In the genomic region with DNA sequence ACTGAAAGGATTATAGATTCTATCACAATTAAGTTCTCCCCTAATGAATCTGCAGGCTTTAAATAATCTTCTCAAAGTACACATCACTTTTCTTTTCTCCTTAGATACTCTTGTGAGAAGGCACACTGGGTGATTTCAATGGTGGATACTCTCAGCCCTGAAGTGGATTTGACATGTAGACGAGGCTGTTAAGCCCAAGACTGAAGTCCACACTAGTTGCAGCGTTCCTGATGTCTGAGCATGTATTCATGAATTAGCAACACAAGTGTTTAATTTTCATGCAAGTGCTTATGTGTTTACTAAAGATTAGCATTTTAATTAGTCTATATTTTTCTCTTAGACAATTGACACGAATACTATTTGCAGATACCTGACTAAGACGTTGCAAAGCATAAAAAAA, we compare ENCODE assay signal across 21 cellular contexts.
A peak's percentile ranks its signal among the peaks of the same experiment; 100 is the strongest.
DNase-seq lines count a peak whose midpoint lies in the region; ATAC-seq, FAIRE-seq and TF ChIP-seq lines count a peak whose summit lies in the region.
"Had no signal": no experiment of that assay in that cellular context is flagged by ENCODE, and none has a peak within 500 bp of the region (broad histone marks: within the 10 kb centered on the region; RNA-seq: fewer than 3 reads in every experiment).

No MANE protein-coding gene starts in this region.

- H2BK15ac ChIP-seq in H9 (ENCODE audit: low read depth, low read length) (no peak overlapping the region), H1 (ENCODE audit: low read length) (no peak overlapping the region)

- H2BK5ac ChIP-seq in H9 (ENCODE audit: insufficient read length, low read length): no peak overlapping the region
- no peak overlapping the region for H2BK5ac ChIP-seq in H1 (ENCODE audit: low read depth, low read length)

- CTCF ChIA-PET in H1 (lab: Charles Lee; ENCODE audit: partially characterized antibody): no interaction called here

- H2BK12ac ChIP-seq in H9 (ENCODE audit: insufficient read length, low read depth, low read length) (no peak overlapping the region), H1 (ENCODE audit: low read depth, low read length) (no peak overlapping the region)

- H2BK120ac ChIP-seq in H9 (ENCODE audit: low read depth, low read length, poor library complexity, severe bottlenecking): no peak overlapping the region
- H2BK120ac ChIP-seq in H1 (replicated peaks; ENCODE audit: low read depth, low read length): no peak overlapping the region

- POLR2A ChIA-PET in H1 (lab: Charles Lee; ENCODE audit: partially characterized antibody): no interaction called here

- H3K4me3 Mint-ChIP-seq in H9: no peak overlapping the region
- H3K4me3 Mint-ChIP-seq: CD4-positive, alpha-beta T cell had no signal

- peaks cover 4 to 18% (median 4%) of the 10 kb centered on the region in 3 experiments; a peak in 6 of 7 replicates for H3K36me3 Mint-ChIP-seq in H9 (ENCODE audit: insufficient read depth in 1 of 3, low read depth in 3 of 3)

- H3K14ac ChIP-seq in H9 (ENCODE audit: insufficient read depth, low read length) (no peak overlapping the region), H1 (ENCODE audit: insufficient read length) (no peak overlapping the region)

- no peaks in the 10 kb centered on the region for H4K20me1 ChIP-seq in H9 (ENCODE audit: control insufficient read depth, insufficient read depth, insufficient read length)
- H4K20me1 ChIP-seq in H1 (replicated peaks in 1 of 2; ENCODE audit: control insufficient read depth in 1 of 2, insufficient read depth in 2 of 2, low read length in 2 of 2): no peaks in the 10 kb centered on the region

- no peak for TF ChIP-seq RAD21 in H1 (IDR thresholded peaks at IDR 0.05 in 1 of 2, conservative IDR thresholded peaks at IDR 0.05 in 1 of 2; ENCODE audit: low read depth in 2 of 2, low read length in 2 of 2)

- H3K9ac ChIP-seq in H9 (ENCODE audit: extremely low read depth, insufficient read length, low read length): no peak overlapping the region
- no peak overlapping the region for H3K9ac ChIP-seq in HUES6 (ENCODE audit: low read length)
- H3K9ac ChIP-seq in H1 (replicated peaks in 1 of 4; ENCODE audit: extremely low read depth in 1 of 4, low read depth in 3 of 4, low read length in 3 of 4): no peak overlapping the region
- H3K9ac ChIP-seq in iPS-18a (ENCODE audit: low read length): no peak overlapping the region
- H3K9ac ChIP-seq: GM23248 had no signal

- DNase-seq in H9: no peak
- peak in 1 of 2 experiments; percentile 15 for DNase-seq in H1 (ENCODE audit: low read depth in 1 of 2, low spot score in 2 of 2)
- no peak for DNase-seq in NCI-H2227 treated with DMSO at 0.1 percent for 48 hours (lab: John Stamatoyannopoulos, UW)
- no peak for DNase-seq in breast epithelium (ENCODE audit: low spot score in 2 of 2)
- DNase-seq: AML-193; Caco-2; CD4-positive, alpha-beta T cell; GM23248; HCEC 1CT; IMR-90 had no signal

- H3T11ph ChIP-seq in H9 (ENCODE audit: low read length): no peak overlapping the region

- H3K9me3 Mint-ChIP-seq in H9: peaks cover 2 to 7% of the 10 kb centered on the region in 2 experiments; a peak in 4 of 5 replicates

- H3K36me3 ChIP-seq in HUES6 (ENCODE audit: control insufficient read depth, insufficient read depth, low read length) (no peaks in the 10 kb centered on the region), H1 (ENCODE audit: control insufficient read depth in 2 of 4, insufficient read depth in 4 of 4, low read length in 3 of 4) (no peaks in the 10 kb centered on the region), iPS-18a (ENCODE audit: control insufficient read depth, low read depth, low read length) (no peaks in the 10 kb centered on the region), breast epithelium (no peaks in the 10 kb centered on the region)

- H2AK5ac ChIP-seq in H9 (ENCODE audit: insufficient read length, low read length) (no peak overlapping the region), H1 (ENCODE audit: low read depth, low read length) (no peak overlapping the region)

- H3K27me3 ChIP-seq in H9 (ENCODE audit: insufficient read depth, low read length) (no peaks in the 10 kb centered on the region), HUES6 (ENCODE audit: control insufficient read depth, insufficient read depth, low read length) (no peaks in the 10 kb centered on the region), H1 (replicated peaks in 1 of 4; ENCODE audit: control insufficient read depth in 3 of 4, extremely low read depth in 1 of 4, insufficient read depth in 3 of 4, low read length in 3 of 4) (no peaks in the 10 kb centered on the region), iPS-18a (ENCODE audit: control insufficient read depth, insufficient read depth, low read length) (no peaks in the 10 kb centered on the region), breast epithelium (no peaks in the 10 kb centered on the region)

- no peaks in the 10 kb centered on the region for H3K23me2 ChIP-seq in H9 (ENCODE audit: insufficient read length, low read depth, low read length, poor library complexity, severe bottlenecking)
- H3K23me2 ChIP-seq in H1 (ENCODE audit: low read depth, low read length): no peaks in the 10 kb centered on the region; the same call in 1 of the 2 replicates

- intact Hi-C loops in breast epithelium (cut with DNase I; ENCODE audit: low total_unique reads): no loop called here

- no peak overlapping the region for H3K4ac ChIP-seq in H9 (ENCODE audit: low read depth, low read length)
- no peak overlapping the region for H3K4ac ChIP-seq in H1 (replicated peaks; ENCODE audit: insufficient read length, low read depth, low read length)

- H2AFZ ChIP-seq in H9 (ENCODE audit: low read length) (no peak overlapping the region), H1 (ENCODE audit: low read length) (no peak overlapping the region)
- H2AFZ ChIP-seq: GM23248 had no signal

- no peak overlapping the region for H3K27ac ChIP-seq in H9 (ENCODE audit: insufficient read length, low read depth, low read length)
- peak overlapping the region; percentile 43; the same call in 1 of the 2 replicates for H3K27ac ChIP-seq in HUES6 (ENCODE audit: low read depth, low read length)
- H3K27ac ChIP-seq in H1 (ENCODE audit: low read depth, low read length): no peak overlapping the region
- H3K27ac ChIP-seq in iPS-18a (ENCODE audit: low read length): no peak overlapping the region
- H3K27ac ChIP-seq in breast epithelium: no peak overlapping the region
- H3K27ac ChIP-seq: C4-2B, GM23248 had no signal

- H3K56ac ChIP-seq in H9 (ENCODE audit: insufficient read length, low read depth, low read length): no peak overlapping the region
- no peak overlapping the region for H3K56ac ChIP-seq in H1 (replicated peaks; ENCODE audit: insufficient read length, low read depth, low read length)

- H2BK20ac ChIP-seq in H9 (ENCODE audit: low read depth, low read length, poor library complexity, severe bottlenecking) (no peak overlapping the region), H1 (ENCODE audit: low read length) (no peak overlapping the region)

- no peak for TF ChIP-seq EP300 in H1 (IDR thresholded peaks at IDR 0.05; ENCODE audit: borderline replicate concordance in 1 of 2, low read depth in 2 of 2, low read length in 2 of 2)

- TF ChIP-seq CTCF in H9 (conservative IDR thresholded peaks at IDR 0.05) (no peak), H1 (IDR thresholded peaks at IDR 0.05; ENCODE audit: control extremely low read depth in 1 of 3, insufficient read depth in 1 of 3, low read depth in 1 of 3, low read length in 3 of 3) (no peak), breast epithelium (IDR thresholded peaks at IDR 0.05) (no peak)

- peaks cover 45 to 47% of the 10 kb centered on the region in 2 experiments for H3K4me1 Mint-ChIP-seq in H9

- H3K4me2 ChIP-seq in H9 (ENCODE audit: insufficient read depth, insufficient read length, low read length) (peak overlapping the region; percentile 59), H1 (ENCODE audit: insufficient read depth in 1 of 2, low read depth in 2 of 2, low read length in 2 of 2) (peak overlapping the region; percentile 35 to 41; a peak in 2 of 4 replicates)

- no CpG with 5 or more reads among the region's 4 CpGs for WGBS in H9 (ENCODE audit: extremely low coverage, insufficient read length, low lambda C conversion rate)
- WGBS in H1 (ENCODE audit: extremely low coverage in 1 of 2, insufficient coverage in 1 of 2, insufficient read length in 1 of 2, insufficient replicate concordance in 2 of 2, low coverage in 1 of 2, low lambda C conversion rate in 2 of 2, missing lambda C conversion rate in 1 of 2), 2 experiments: 21% methylated on average over 4 of the region's 4 CpGs; no CpG with 5 or more reads in 1 of the 2 experiments

- no peaks in the 10 kb centered on the region for H3K9me3 ChIP-seq in H9 (ENCODE audit: control insufficient read depth, low read depth, low read length)
- H3K9me3 ChIP-seq in HUES6 (ENCODE audit: control insufficient read depth, insufficient read depth, low read depth, low read length): no peaks in the 10 kb centered on the region
- no peaks in the 10 kb centered on the region for H3K9me3 ChIP-seq in H1 (ENCODE audit: insufficient read depth in 2 of 2, low read depth in 1 of 2, low read length in 1 of 2)
- no peaks in the 10 kb centered on the region for H3K9me3 ChIP-seq in iPS-18a (ENCODE audit: control insufficient read depth, low read depth, low read length)
- H3K9me3 ChIP-seq in breast epithelium: no peaks in the 10 kb centered on the region
- H3K9me3 ChIP-seq: Caco-2 had no signal

- no peaks in the 10 kb centered on the region for H3K79me2 ChIP-seq in H9 (ENCODE audit: insufficient read depth, low read length)
- no peaks in the 10 kb centered on the region for H3K79me2 ChIP-seq in H1 (ENCODE audit: control insufficient read depth in 1 of 2, insufficient read depth in 2 of 2, low read length in 2 of 2)

- H3K4me1 ChIP-seq in H9 (ENCODE audit: insufficient read depth, low read length) (peaks cover 3% of the 10 kb centered on the region; the same call in 1 of the 2 replicates), HUES6 (ENCODE audit: control insufficient read depth, insufficient read depth, low read length) (peaks cover 18% of the 10 kb centered on the region), H1 (replicated peaks in 1 of 4; ENCODE audit: control insufficient read depth in 3 of 4, insufficient read depth in 4 of 4, low read length in 3 of 4) (peaks cover 0 to 8% (median 2%) of the 10 kb centered on the region in 4 experiments; a peak in 3 of 7 replicates), iPS-18a (ENCODE audit: control insufficient read depth, low read depth, low read length) (peaks cover 19% of the 10 kb centered on the region), breast epithelium (no peaks in the 10 kb centered on the region)
- H3K4me1 ChIP-seq: Caco-2 had no signal

- peak overlapping the region in 1 of 3 experiments; percentile 72; a peak in 2 of 7 replicates for H3K27ac Mint-ChIP-seq in H9
- H3K27ac Mint-ChIP-seq: CD4-positive, alpha-beta T cell had no signal

- H3K23ac ChIP-seq in H9 (ENCODE audit: insufficient read length, low read depth, low read length) (no peak overlapping the region), H1 (ENCODE audit: insufficient read length) (no peak overlapping the region)

- ATAC-seq in HG03521 (IDR thresholded peaks at IDR 0.05; ENCODE audit: unreplicated experiment): no peak
- ATAC-seq in HG03442 (IDR thresholded peaks at IDR 0.05; ENCODE audit: unreplicated experiment): no peak
- ATAC-seq: K562 had no signal

- no peak for TF ChIP-seq POLR2A in H1 (IDR thresholded peaks at IDR 0.05; ENCODE audit: control extremely low read depth in 1 of 2, low read depth in 2 of 2, low read length in 2 of 2)
- no peak for TF ChIP-seq POLR2A in breast epithelium (IDR thresholded peaks at IDR 0.05)

- H4K8ac ChIP-seq in H9 (replicated peaks; ENCODE audit: insufficient read length, low read depth, low read length) (no peak overlapping the region), H1 (ENCODE audit: extremely low read depth, insufficient read depth, low read length) (no peak overlapping the region)

- H3K4me3 ChIP-seq in HUES6 (ENCODE audit: low read depth, low read length) (peak overlapping the region; percentile 39; the same call in 1 of the 2 replicates), H1 (ENCODE audit: extremely low read depth in 1 of 4, insufficient read depth in 2 of 4, low read depth in 3 of 4, low read length in 4 of 4) (no peak overlapping the region; a peak in 1 of 8 replicates), iPS-18a (ENCODE audit: low read length) (peak overlapping the region; percentile 33), breast epithelium (no peak overlapping the region)
- H3K4me3 ChIP-seq: GM23248, K562 had no signal

- no peak overlapping the region for H4K91ac ChIP-seq in H9 (ENCODE audit: insufficient read length, low read depth, low read length)
- H4K91ac ChIP-seq in H1 (replicated peaks; ENCODE audit: insufficient read length, low read length): no peak overlapping the region

- H3K27me3 Mint-ChIP-seq in H9 (ENCODE audit: low read depth): no peaks in the 10 kb centered on the region

- FAIRE-seq in H1 (lab: Jason Lieb, UNC): no peak
- FAIRE-seq: A204.1, D721Med, G401.6, GM12891, GM19239, K562 had no signal

- H3K18ac ChIP-seq in H9 (ENCODE audit: insufficient read length, low read depth, low read length) (no peak overlapping the region), H1 (ENCODE audit: extremely low read depth, low read length) (no peak overlapping the region)

- H3K79me1 ChIP-seq in H9 (ENCODE audit: insufficient read depth, low read depth, low read length, poor library complexity, severe bottlenecking) (no peaks in the 10 kb centered on the region), H1 (ENCODE audit: low read depth, low read length) (no peaks in the 10 kb centered on the region)

- H4K5ac ChIP-seq in H9 (ENCODE audit: insufficient read length, low read depth, low read length): no peak overlapping the region
- no peak overlapping the region for H4K5ac ChIP-seq in H1 (ENCODE audit: insufficient read length, low read depth, low read length)

Comparison
In these comparisons a context has a peak if more than half of its experiments do, and no peak if none do; other contexts are left out.
1. H3K4me3 ChIP-seq: peak in HUES6 (single experiment) and iPS-18a (single experiment); none in H1 (0 of 4) and breast epithelium (0 of 3).